8 cellular contexts compared by ENCODE assay signal in genomic region chr11:8682219-8683114, GRCh38.
DNase-seq lines count a peak whose midpoint lies in the region; ATAC-seq and TF ChIP-seq lines count a peak whose summit lies in the region.

Gene RPL27A (plus strand): TSS chr11:8682792. CDS start chr11:8682814, 22 bp downstream.
Gene TRIM66 (minus strand): TSS chr11:8682665. CDS start chr11:8672274, 10,391 bp downstream.

- H3K4me3 ChIP-seq in AG10803 (ENCODE audit: low read length), result peak within 1 kb of the TSS; percentile 98

- TF ChIP-seq CTCF in AG10803 (conservative IDR thresholded peaks at IDR 0.05; ENCODE audit: low read length), result peak; percentile 31

- DNase-seq in AG10803 (ENCODE audit: low read depth) (peak; percentile 95), NCI-H345 treated with DMSO at 0.1 percent for 48 hours (lab: John Stamatoyannopoulos, UW; ENCODE audit: unreplicated experiment) (peak; percentile 93), caudate nucleus (lab: John Stamatoyannopoulos, UW) (peak; percentile 46 to 98 (median 95)), islet precursor cell (peak; percentile 98)
- DNase-seq in activated CD4-positive, CD25-positive, alpha-beta regulatory T cell (lab: John Stamatoyannopoulos, UW), result peak; percentile 98 to 99 (median 98)
- peak; percentile 100 for DNase-seq in stimulated activated CD4-positive, alpha-beta T cell treated with anti-CD3 and anti-CD28 coated beads, Interleukin-12 subunit alpha, Interleukin-12 subunit beta, amount 100 ng/mL, for 4 hours

- peak within 1 kb of the TSS; percentile 96 for H3K27ac ChIP-seq in caudate nucleus (ENCODE audit: low read depth, low read length)

- peak; percentile 94 for ATAC-seq in GM19035 (IDR thresholded peaks at IDR 0.05; ENCODE audit: unreplicated experiment)
- ATAC-seq in HG03342 (IDR thresholded peaks at IDR 0.05; ENCODE audit: unreplicated experiment), result peak; percentile 95

Comparison
In these comparisons a context has a peak if more than half of its experiments do, and no peak if none do; other contexts are left out.
1. Peak in every context shown above with its lines: DNase-seq, ATAC-seq, H3K4me3 ChIP-seq and H3K27ac ChIP-seq.